In genomic region chr5:149130121-149130931, GRCh38 we compare ENCODE assay signal across 11 cellular contexts. TPM values are rescaled to one million over a fixed set of nuclear protein-coding genes. Genes with fewer than 3 reads are reported as not detected.
DNase-seq lines count a peak whose midpoint lies in the region; ATAC-seq, FAIRE-seq and TF ChIP-seq lines count a peak whose summit lies in the region.
"Had no signal": no experiment of that assay in that cellular context is flagged by ENCODE, and none has a peak within 500 bp of the region (broad histone marks: within the 10 kb centered on the region; RNA-seq: fewer than 3 reads in every experiment).

No MANE protein-coding gene starts in this region.

- H3K27me3 Mint-ChIP-seq in HFFc6 (ENCODE audit: insufficient read depth): no peaks in the 10 kb centered on the region; the same call in 1 of the 2 replicates
- H3K27me3 Mint-ChIP-seq in CD4-positive, alpha-beta memory T cell: peaks cover 23 to 30% of the 10 kb centered on the region in 2 donors

- H3K36me3 ChIP-seq in CD4-positive, alpha-beta memory T cell (ENCODE audit: insufficient read depth, low read length): no peaks in the 10 kb centered on the region
- no peaks in the 10 kb centered on the region for H3K36me3 ChIP-seq in sigmoid colon
- H3K36me3 ChIP-seq: pancreas had no signal

- H3K4me3 ChIP-seq in A549 (no peak overlapping the region), cardiac fibroblast (replicated peaks in 1 of 2; ENCODE audit: low read depth in 2 of 2, low read length in 2 of 2) (no peak overlapping the region), sigmoid colon (no peak overlapping the region)
- no peak overlapping the region for H3K4me3 ChIP-seq in CD4-positive, alpha-beta memory T cell (ENCODE audit: low read length in 2 of 2)
- H3K4me3 ChIP-seq: pancreas had no signal

- H3K9me3 Mint-ChIP-seq in HFFc6: no peaks in the 10 kb centered on the region
- no peaks in the 10 kb centered on the region for H3K9me3 Mint-ChIP-seq in CD4-positive, alpha-beta memory T cell

- CTCF ChIA-PET in A549 (lab: Yijun Ruan, JAX): interaction anchor here (0.5 to 5.7 kb wide), 34 partner anchors 11 to 693 kb away, joined by 3 to 79 read pairs (median 5); partner anchors contain the start of genes ABLIM3 and AFAP1L1
- CTCF ChIA-PET in CD4-positive, alpha-beta memory T cell (lab: Charles Lee; ENCODE audit: partially characterized antibody): interaction anchor here (0.5 to 4.4 kb wide), 3 partner anchors 10 to 483 kb away, joined by 3 to 25 read pairs (median 5); partner anchors contain the start of gene ABLIM3

- no peak overlapping the region for H3K4me3 Mint-ChIP-seq in HFFc6
- no peak overlapping the region for H3K4me3 Mint-ChIP-seq in CD4-positive, alpha-beta memory T cell

- WGBS in A549 (ENCODE audit: missing lambda C conversion rate): 41% methylated on average over 8 of the region's 8 CpGs
- 61 to 68% methylated on average over 8 of the region's 8 CpGs for WGBS in sigmoid colon, 2 donors

- H3K27ac ChIP-seq in A549 (no peak overlapping the region; a peak in 1 of 6 replicates), sigmoid colon (no peak overlapping the region)
- H3K27ac ChIP-seq in CD4-positive, alpha-beta memory T cell (ENCODE audit: low read depth, low read length): no peak overlapping the region
- H3K27ac ChIP-seq: pancreas had no signal

- H3K36me3 Mint-ChIP-seq in HFFc6 (ENCODE audit: low read depth): no peaks in the 10 kb centered on the region
- no peaks in the 10 kb centered on the region for H3K36me3 Mint-ChIP-seq in CD4-positive, alpha-beta memory T cell

- no peak for TF ChIP-seq EP300 in A549 (IDR thresholded peaks at IDR 0.05)
- TF ChIP-seq EP300 in sigmoid colon (IDR thresholded peaks at IDR 0.05): no peak

- peak; percentile 54 to 67; a peak in 4 of 5 replicates for TF ChIP-seq RAD21 in A549 (conservative IDR thresholded peaks at IDR 0.05 in 1 of 2, IDR thresholded peaks at IDR 0.05 in 1 of 2)

- no peak for DNase-seq in A549 (ENCODE audit: low read depth in 1 of 2, low spot score in 1 of 2)
- no peak for DNase-seq in HFFc6
- DNase-seq in cardiac fibroblast (ENCODE audit: low read depth in 2 of 2): peak in 1 of 2 donors; percentile 56
- peak; percentile 44 for DNase-seq in kidney glomerular epithelial cell (lab: John Stamatoyannopoulos, UW)
- DNase-seq in mucosa of gallbladder (ENCODE audit: low spot score): no peak
- DNase-seq in CD4-positive, alpha-beta memory T cell: no peak
- DNase-seq in sigmoid colon: no peak
- DNase-seq: COR-L47, pancreas had no signal

- TF ChIP-seq POLR2A in A549 (IDR thresholded peaks at IDR 0.05; ENCODE audit: low read length) (no peak), sigmoid colon (IDR thresholded peaks at IDR 0.05) (no peak)

- ATAC-seq in A549 (no peak), HG02588 (IDR thresholded peaks at IDR 0.05; ENCODE audit: unreplicated experiment) (no peak)
- ATAC-seq: pancreas had no signal

- peak overlapping the region; percentile 37; the same call in 1 of the 2 replicates for H3K27ac Mint-ChIP-seq in HFFc6
- no peak overlapping the region for H3K27ac Mint-ChIP-seq in CD4-positive, alpha-beta memory T cell

- H3K4me2 ChIP-seq in A549: no peak overlapping the region

- POLR2A ChIA-PET in A549 (lab: Yijun Ruan, JAX): no interaction called here
- POLR2A ChIA-PET in CD4-positive, alpha-beta memory T cell (lab: Charles Lee; ENCODE audit: partially characterized antibody): no interaction called here

- FAIRE-seq in A549 (lab: Jason Lieb, UNC): no peak
- FAIRE-seq: pancreas had no signal

- H3K4me1 ChIP-seq in A549: peaks cover 16% of the 10 kb centered on the region
- H3K4me1 ChIP-seq in CD4-positive, alpha-beta memory T cell (ENCODE audit: insufficient read depth, low read length): no peaks in the 10 kb centered on the region
- H3K4me1 ChIP-seq in sigmoid colon: peaks cover 0 to 4% (median 0%) of the 10 kb centered on the region in 4 donors

- H3K4me1 Mint-ChIP-seq in HFFc6 (ENCODE audit: low read depth): peaks cover 85% of the 10 kb centered on the region
- H3K4me1 Mint-ChIP-seq in CD4-positive, alpha-beta memory T cell: no peaks in the 10 kb centered on the region

- no peaks in the 10 kb centered on the region for H3K27me3 ChIP-seq in CD4-positive, alpha-beta memory T cell (ENCODE audit: insufficient read depth, low read length)
- no peaks in the 10 kb centered on the region for H3K27me3 ChIP-seq in sigmoid colon
- H3K27me3 ChIP-seq: pancreas had no signal

- peak; percentile 35; the same call in 2 of the 3 replicates for TF ChIP-seq CTCF in A549 (IDR thresholded peaks at IDR 0.05)
- peak; percentile 76 for TF ChIP-seq CTCF in HFFc6 (IDR thresholded peaks at IDR 0.05)
- peak; percentile 54 for TF ChIP-seq CTCF in cardiac fibroblast (IDR thresholded peaks at IDR 0.05; ENCODE audit: low read depth, low read length)
- TF ChIP-seq CTCF in sigmoid colon (IDR thresholded peaks at IDR 0.05): no peak

- H3K9me3 ChIP-seq in A549 (no peaks in the 10 kb centered on the region), sigmoid colon (no peaks in the 10 kb centered on the region)
- H3K9me3 ChIP-seq in CD4-positive, alpha-beta memory T cell (ENCODE audit: control insufficient read depth in 1 of 2, low read length in 2 of 2): no peaks in the 10 kb centered on the region
- H3K9me3 ChIP-seq: pancreas had no signal

- intact Hi-C loops in CD4-positive, alpha-beta memory T cell (cut with micrococcal nuclease): no loop called here
- intact Hi-C loops in sigmoid colon (cut with DNase I): no loop called here

TF ChIP-seq in A549, 52 proteins besides CTCF, POLR2A, EP300 and RAD21:
- TF ChIP-seq CBX8 (IDR thresholded peaks at IDR 0.05) (no peak), SMC3 (IDR thresholded peaks at IDR 0.05) (peak; percentile 52)
TF ChIP-seq in A549: peak in this region for 1.

RNA-seq across cellular contexts. Expression of gene ABLIM3, which starts 11.0 kb away (rescaled TPM):
- polyA plus RNA-seq in A549 (2011; rRNA removed) (2.7 and 3.5 TPM in 2 replicates), A549 (2017; fragmentation: RNase III; extraction: RNeasy Plus Mini Kit Qiagen cat#74134 plus additional on column Dnase treatment) (3.0 to 4.0 TPM (median 3.6 TPM) in 3 replicates), sigmoid colon (10 to 100 TPM in 1 of 3 donors, 1 to 10 TPM in 2; 5.8 to 11.4 (median 6.5) TPM)
- polyA plus RNA-seq in A549 (2012; cell fraction: cytosol; rRNA removed): 2.0 and 2.4 TPM in 2 replicates
- 3.5 and 4.4 TPM in 2 replicates for polyA plus RNA-seq in A549 (2012; cell fraction: nucleus; rRNA removed)
- polyA minus RNA-seq in A549 (2011; rRNA and poly(A)+ RNA removed): 6.4 and 7.7 TPM in 2 replicates
- 10 to 100 TPM; 29.3 to 54.1 (median 48.3) TPM for total RNA-seq in HFFc6 (2021; fragmentation: NEBNext Ultra II Directional; extraction: Animal tissue kit (Norgen Biotek cat#: 25700))
- total RNA-seq in mucosa of gallbladder (15.1 TPM), sigmoid colon (10 to 100 TPM in 3 of 4 donors, 1 to 10 TPM in 1; 6.8 to 19.9 (median 13.8) TPM)
- total RNA-seq in CD4-positive, alpha-beta memory T cell: not detected
- not detected for polyA plus RNA-seq in CD4-positive, alpha-beta memory T cell
- total RNA-seq: T-helper 1 cell treated with Interleukin-12 subunit alpha and Interleukin-12 subunit beta and Interleukin-4 antibody, amounts not matched to agents 30 ng/mL and 1 ng/mL, for 36 hours had no signal

Comparison
In these comparisons a context has a peak if more than half of its experiments do, and no peak if none do; other contexts are left out.
1. CTCF ChIP-seq: peak in A549 (single experiment), HFFc6 (single experiment) and cardiac fibroblast (single experiment); none in sigmoid colon (0 of 4).
2. RNA of gene ABLIM3, which starts 11.0 kb away (total RNA-seq): 29.3 to 54.1 TPM in HFFc6, 6.8 to 19.9 TPM in sigmoid colon and 15.1 TPM in mucosa of gallbladder (single experiment); not detected in CD4-positive, alpha-beta memory T cell; every median in the first group is over 4 times any median in the second.